Comparison of ENCODE assay signal across 8 cellular contexts in the genomic region with DNA sequence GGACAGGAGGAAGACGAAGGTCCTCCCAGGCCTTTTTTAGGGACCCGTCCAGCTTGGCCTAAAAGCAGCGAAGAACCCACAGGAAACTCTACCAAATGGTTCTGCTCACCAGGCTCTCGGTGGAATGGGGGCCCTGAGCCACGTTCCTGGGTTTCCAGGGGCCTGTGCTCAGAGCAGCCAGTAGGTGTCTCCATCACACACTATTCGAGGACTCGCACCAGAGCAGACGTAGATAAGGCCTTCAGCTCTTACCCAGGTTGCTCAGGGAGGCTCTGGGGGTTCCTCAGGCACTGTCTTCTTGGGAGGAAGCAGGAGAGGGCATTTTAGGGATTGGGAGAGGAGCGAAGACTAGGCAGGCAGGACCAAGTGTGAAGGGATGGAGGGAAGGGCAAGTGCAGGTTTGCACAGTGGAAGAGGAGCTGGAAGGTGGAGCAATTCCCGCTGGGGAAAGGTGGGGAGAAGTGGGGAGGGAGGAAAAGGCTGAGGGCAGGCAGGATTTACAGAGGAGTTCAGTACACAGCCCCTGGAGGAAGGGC.
DNase-seq lines count a peak whose midpoint lies in the region; ATAC-seq and TF ChIP-seq lines count a peak whose summit lies in the region.

No MANE protein-coding gene starts in this region.

- peaks cover 13% of the 10 kb centered on the region for H3K27me3 ChIP-seq in BE2C
- H3K27me3 ChIP-seq in adipocyte (replicated peaks; ENCODE audit: control insufficient read depth, insufficient read depth, low read length): no peaks in the 10 kb centered on the region

- intact Hi-C loops in left ventricle myocardium superior (cut with micrococcal nuclease): loop anchor here (5.0 kb wide), 1 partner anchor 873 kb away; no protein-coding TSS in a partner anchor

- no peak overlapping the region for H3K9ac ChIP-seq in adipocyte (ENCODE audit: low read length)

- H3K4me1 ChIP-seq in BE2C (no peaks in the 10 kb centered on the region), adipocyte (ENCODE audit: control insufficient read depth, insufficient read depth, low read length) (peaks cover 6% of the 10 kb centered on the region)

- H3K36me3 ChIP-seq in BE2C (no peaks in the 10 kb centered on the region), adipocyte (ENCODE audit: control insufficient read depth, insufficient read depth, low read length, severe bottlenecking) (no peaks in the 10 kb centered on the region)

- no peaks in the 10 kb centered on the region for H3K9me3 ChIP-seq in BE2C
- no peaks in the 10 kb centered on the region for H3K9me3 ChIP-seq in adipocyte (ENCODE audit: control insufficient read depth, low read length)

- peak; percentile 87 for TF ChIP-seq CTCF in BE2C (IDR thresholded peaks at IDR 0.05; ENCODE audit: low read depth, low read length)

- H3K4me3 ChIP-seq in BE2C (ENCODE audit: low read depth, low read length) (no peak overlapping the region), adipocyte (ENCODE audit: low read length) (no peak overlapping the region)

- peak; percentile 63 for DNase-seq in BE2C
- peak; percentile 57 for DNase-seq in NCI-H1092 (lab: John Stamatoyannopoulos, UW)
- peak; percentile 93 for DNase-seq in SW480 (ENCODE audit: low spot score)
- peak; percentile 83 for DNase-seq in adipocyte (ENCODE audit: low read depth)
- DNase-seq in left ventricle myocardium superior: peak; percentile 57
- peak; percentile 74 for DNase-seq in retina

- ATAC-seq in GM21367 (IDR thresholded peaks at IDR 0.05; ENCODE audit: unreplicated experiment) (peak; percentile 62), left ventricle myocardium superior (peak; percentile 91), GM18873 (IDR thresholded peaks at IDR 0.05; ENCODE audit: low FRiP score, unreplicated experiment) (no peak)
